9 cellular contexts compared by ENCODE assay signal in the genomic region with DNA sequence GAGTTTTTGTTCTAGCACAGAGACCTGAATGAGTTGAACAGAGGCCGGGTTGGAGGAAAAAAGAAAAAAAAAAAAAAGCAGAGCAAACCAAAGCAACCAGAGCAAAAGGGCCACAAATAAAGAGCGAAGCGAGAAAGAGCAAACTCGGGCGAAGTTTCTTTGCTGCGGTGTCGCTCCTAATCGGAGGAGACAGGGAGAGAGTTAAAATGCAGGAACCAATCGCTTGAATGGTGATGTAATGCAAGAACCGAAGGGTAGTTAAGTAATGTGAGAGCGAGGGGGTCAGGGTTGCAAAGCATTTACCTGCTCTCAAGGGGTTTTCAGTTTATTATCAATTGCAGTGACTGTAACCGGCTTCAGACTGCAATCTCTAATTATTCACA.
DNase-seq lines count a peak whose midpoint lies in the region; ATAC-seq lines count a peak whose summit lies in the region.
"Had no signal": no experiment of that assay in that cellular context is flagged by ENCODE, and none has a peak within 500 bp of the region (broad histone marks: within the 10 kb centered on the region; RNA-seq: fewer than 3 reads in every experiment).

No MANE protein-coding gene starts in this region.

- H3K27me3 ChIP-seq in effector memory CD4-positive, alpha-beta T cell (replicated peaks; ENCODE audit: control insufficient read depth, insufficient read depth, low read length, poor library complexity, severe bottlenecking) = no peaks in the 10 kb centered on the region

- ATAC-seq in GM21737 (IDR thresholded peaks at IDR 0.05; ENCODE audit: unreplicated experiment) = no peak
- no peak for ATAC-seq in activated CD4-positive, alpha-beta T cell treated with anti-CD3 and anti-CD28 coated beads for 36 hours

- H3K4me1 Mint-ChIP-seq in activated CD4-positive, alpha-beta T cell treated with anti-CD3 and anti-CD28 coated beads for 36 hours = no peaks in the 10 kb centered on the region

- peak overlapping the region; percentile 6 to 42 (median 35) for H3K4me3 ChIP-seq in skin epidermis
- no peak overlapping the region for H3K4me3 ChIP-seq in effector memory CD4-positive, alpha-beta T cell (ENCODE audit: insufficient read depth, low read depth, low read length, poor library complexity, severe bottlenecking)

- H3K4me1 ChIP-seq in effector memory CD4-positive, alpha-beta T cell (ENCODE audit: control insufficient read depth, insufficient read depth, low read length, poor library complexity, severe bottlenecking) = no peaks in the 10 kb centered on the region

- CTCF ChIA-PET in activated CD4-positive, alpha-beta T cell treated with anti-CD3 and anti-CD28 coated beads for 36 hours (lab: Charles Lee) = no interaction called here

- POLR2A ChIA-PET in activated CD4-positive, alpha-beta T cell treated with anti-CD3 and anti-CD28 coated beads for 36 hours (lab: Charles Lee) = no interaction called here

- no peaks in the 10 kb centered on the region for H3K9me3 ChIP-seq in effector memory CD4-positive, alpha-beta T cell (ENCODE audit: control insufficient read depth, low read length)

- H3K9me3 Mint-ChIP-seq in activated CD4-positive, alpha-beta T cell treated with anti-CD3 and anti-CD28 coated beads for 36 hours (ENCODE audit: low read depth) = no peaks in the 10 kb centered on the region
- H3K9me3 Mint-ChIP-seq: stimulated activated naive CD8-positive, alpha-beta T cell treated with anti-CD3 and anti-CD28 coated beads, Interleukin-15, Interleukin-2, amounts not matched to agents 100 ng/mL and 50 ng/mL, for 24 hours had no signal

- DNase-seq in HK-2 (ENCODE audit: unreplicated experiment) = peak; percentile 45
- peak; percentile 56 for DNase-seq in amniotic stem cell (lab: John Stamatoyannopoulos, UW)
- peak; percentile 81 for DNase-seq in iPS DF 19.7 (ENCODE audit: low read depth, low spot score)
- no peak for DNase-seq in effector memory CD4-positive, alpha-beta T cell
- DNase-seq in NCI-H2107 treated with DMSO at 0.1 percent for 48 hours (lab: John Stamatoyannopoulos, UW; ENCODE audit: unreplicated experiment) = no peak
- DNase-seq in activated CD4-positive, alpha-beta T cell treated with anti-CD3 and anti-CD28 coated beads for 36 hours = no peak

- peak overlapping the region in 19 of 21 experiments; percentile 29 to 85 (median 66) for H3K27ac ChIP-seq in skin epidermis
- H3K27ac ChIP-seq in effector memory CD4-positive, alpha-beta T cell (ENCODE audit: insufficient read depth, low read length, poor library complexity, severe bottlenecking) = no peak overlapping the region

- peaks cover 19% of the 10 kb centered on the region for H3K27me3 Mint-ChIP-seq in activated CD4-positive, alpha-beta T cell treated with anti-CD3 and anti-CD28 coated beads for 36 hours

- H3K36me3 ChIP-seq in effector memory CD4-positive, alpha-beta T cell (ENCODE audit: control insufficient read depth, insufficient read depth, low read length) = no peaks in the 10 kb centered on the region

- intact Hi-C loops in activated CD4-positive, alpha-beta T cell treated with anti-CD3 and anti-CD28 coated beads for 36 hours (cut with DNase I, micrococcal nuclease) = no loop called here

- H3K27ac Mint-ChIP-seq in activated CD4-positive, alpha-beta T cell treated with anti-CD3 and anti-CD28 coated beads for 36 hours = no peak overlapping the region
- H3K27ac Mint-ChIP-seq: stimulated activated naive CD8-positive, alpha-beta T cell treated with anti-CD3 and anti-CD28 coated beads, Interleukin-15, Interleukin-2, amounts not matched to agents 100 ng/mL and 50 ng/mL, for 24 hours had no signal

- no peaks in the 10 kb centered on the region for H3K36me3 Mint-ChIP-seq in activated CD4-positive, alpha-beta T cell treated with anti-CD3 and anti-CD28 coated beads for 36 hours (ENCODE audit: low read depth)

- H3K4me3 Mint-ChIP-seq in activated CD4-positive, alpha-beta T cell treated with anti-CD3 and anti-CD28 coated beads for 36 hours = no peak overlapping the region
- H3K4me3 Mint-ChIP-seq: stimulated activated naive CD8-positive, alpha-beta T cell treated with anti-CD3 and anti-CD28 coated beads, Interleukin-15, Interleukin-2, amounts not matched to agents 100 ng/mL and 50 ng/mL, for 24 hours had no signal

Comparison
In these comparisons a context has a peak if more than half of its experiments do, and no peak if none do; other contexts are left out.
1. DNase-seq: peak in HK-2 (single experiment), amniotic stem cell (single experiment) and iPS DF 19.7 (single experiment); none in effector memory CD4-positive, alpha-beta T cell (0 of 3), NCI-H2107 treated with DMSO at 0.1 percent for 48 hours (single experiment) and activated CD4-positive, alpha-beta T cell treated with anti-CD3 and anti-CD28 coated beads for 36 hours (single experiment).